In the genomic region with DNA sequence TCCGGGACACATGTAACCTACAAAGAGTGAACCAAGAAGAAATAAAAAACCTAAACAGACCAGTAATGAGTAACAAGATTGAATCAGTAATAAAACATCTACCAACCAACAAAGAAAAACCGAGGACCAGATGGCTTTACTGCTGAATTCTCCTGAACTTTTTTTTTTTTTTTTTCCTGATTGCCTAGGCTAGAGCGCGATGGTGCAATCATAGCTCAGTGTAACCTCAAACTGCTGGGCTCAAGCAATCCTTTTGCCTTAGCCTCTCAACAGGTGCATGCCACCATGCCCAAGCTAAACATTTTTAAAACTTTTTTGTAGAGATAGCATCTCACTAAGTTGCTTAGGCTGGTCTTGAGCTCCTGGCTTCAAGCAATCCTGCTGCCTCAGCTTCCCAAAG, we compare ENCODE assay signal across 16 cellular contexts. TPM values are rescaled to one million over a fixed set of nuclear protein-coding genes. Genes with fewer than 3 reads are reported as not detected.
DNase-seq lines count a peak whose midpoint lies in the region; ATAC-seq lines count a peak whose summit lies in the region.
"Had no signal": no experiment of that assay in that cellular context is flagged by ENCODE, and none has a peak within 500 bp of the region (broad histone marks: within the 10 kb centered on the region; RNA-seq: fewer than 3 reads in every experiment).

No MANE protein-coding gene starts in this region.

- H3K4me3 Mint-ChIP-seq in activated T-helper 17 cell treated with anti-CD3 and anti-CD28 coated beads, Interleukin-2, amount 50 U/mL, for 72 hours, result no peak overlapping the region
- H3K4me3 Mint-ChIP-seq: CD4-positive, alpha-beta memory T cell; IgD-negative memory B cell had no signal

- DNase-seq in ACHN (peak; percentile 15), HCEC 1CT (peak; percentile 51), NCI-H2171 treated with DMSO at 0.1 percent for 48 hours (lab: John Stamatoyannopoulos, UW) (peak; percentile 74), left colon (no peak), NCI-H510A treated with DMSO at 0.1 percent for 48 hours (lab: John Stamatoyannopoulos, UW) (no peak), NCI-H1105 treated with DMSO at 0.1 percent for 48 hours (lab: John Stamatoyannopoulos, UW) (no peak), mesenteric fat pad (ENCODE audit: low spot score) (no peak)
- DNase-seq: BE2C; CD4-positive, alpha-beta memory T cell; NCI-H1105; NCI-H187; NCI-H510A; SHP77 treated with DMSO at 0.1 percent for 48 hours had no signal

- no peaks in the 10 kb centered on the region for H3K36me3 Mint-ChIP-seq in activated T-helper 17 cell treated with anti-CD3 and anti-CD28 coated beads, Interleukin-2, amount 50 U/mL, for 72 hours (ENCODE audit: low read depth)
- H3K36me3 Mint-ChIP-seq: CD4-positive, alpha-beta memory T cell; IgD-negative memory B cell had no signal

- in situ Hi-C loops in ACHN (cut with HindIII; ENCODE audit: low pct_ligation_motif_present, low pct_unique_long_range_greater_than_20kb, low sequenced_read_pairs), result no loop called here

- H3K27ac Mint-ChIP-seq in activated T-helper 17 cell treated with anti-CD3 and anti-CD28 coated beads, Interleukin-2, amount 50 U/mL, for 72 hours, result no peak overlapping the region
- H3K27ac Mint-ChIP-seq: CD4-positive, alpha-beta memory T cell; IgD-negative memory B cell had no signal

- intact Hi-C loops in left colon (cut with DNase I, micrococcal nuclease), result no loop called here

- H3K9me3 Mint-ChIP-seq in activated T-helper 17 cell treated with anti-CD3 and anti-CD28 coated beads, Interleukin-2, amount 50 U/mL, for 72 hours, result no peaks in the 10 kb centered on the region

- H3K27me3 Mint-ChIP-seq in activated T-helper 17 cell treated with anti-CD3 and anti-CD28 coated beads, Interleukin-2, amount 50 U/mL, for 72 hours, result peaks cover 5% of the 10 kb centered on the region
- H3K27me3 Mint-ChIP-seq: IgD-negative memory B cell had no signal

- ATAC-seq in left colon, result peak; percentile 50
- ATAC-seq in activated T-helper 17 cell treated with anti-CD3 and anti-CD28 coated beads, Interleukin-2, amount 50 U/mL, for 72 hours (replicated peaks), result no peak
- ATAC-seq: A549 had no signal

- H3K4me1 Mint-ChIP-seq in activated T-helper 17 cell treated with anti-CD3 and anti-CD28 coated beads, Interleukin-2, amount 50 U/mL, for 72 hours, result no peaks in the 10 kb centered on the region

RNA-seq across cellular contexts. Expression of gene FGGY, which starts 11.2 kb away (rescaled TPM):
- total RNA-seq in left colon (10 to 100 TPM; 17.3 to 24.1 TPM), mesenteric fat pad (13.8 TPM)
- total RNA-seq in activated T-helper 17 cell treated with anti-CD3 and anti-CD28 coated beads, Interleukin-2, amount 50 U/mL, for 72 hours, result 10 to 100 TPM in 1 of 2 donors, 1 to 10 TPM in 1; 8.1 to 16.4 TPM

Comparison
In these comparisons a context has a peak if more than half of its experiments do, and no peak if none do; other contexts are left out.
1. DNase-seq: peak in ACHN (single experiment), HCEC 1CT (single experiment) and NCI-H2171 treated with DMSO at 0.1 percent for 48 hours (single experiment); none in left colon (0 of 2), NCI-H510A treated with DMSO at 0.1 percent for 48 hours (single experiment), NCI-H1105 treated with DMSO at 0.1 percent for 48 hours (single experiment) and mesenteric fat pad (single experiment).